ENCODE assay signal across 6 cellular contexts in the genomic region with DNA sequence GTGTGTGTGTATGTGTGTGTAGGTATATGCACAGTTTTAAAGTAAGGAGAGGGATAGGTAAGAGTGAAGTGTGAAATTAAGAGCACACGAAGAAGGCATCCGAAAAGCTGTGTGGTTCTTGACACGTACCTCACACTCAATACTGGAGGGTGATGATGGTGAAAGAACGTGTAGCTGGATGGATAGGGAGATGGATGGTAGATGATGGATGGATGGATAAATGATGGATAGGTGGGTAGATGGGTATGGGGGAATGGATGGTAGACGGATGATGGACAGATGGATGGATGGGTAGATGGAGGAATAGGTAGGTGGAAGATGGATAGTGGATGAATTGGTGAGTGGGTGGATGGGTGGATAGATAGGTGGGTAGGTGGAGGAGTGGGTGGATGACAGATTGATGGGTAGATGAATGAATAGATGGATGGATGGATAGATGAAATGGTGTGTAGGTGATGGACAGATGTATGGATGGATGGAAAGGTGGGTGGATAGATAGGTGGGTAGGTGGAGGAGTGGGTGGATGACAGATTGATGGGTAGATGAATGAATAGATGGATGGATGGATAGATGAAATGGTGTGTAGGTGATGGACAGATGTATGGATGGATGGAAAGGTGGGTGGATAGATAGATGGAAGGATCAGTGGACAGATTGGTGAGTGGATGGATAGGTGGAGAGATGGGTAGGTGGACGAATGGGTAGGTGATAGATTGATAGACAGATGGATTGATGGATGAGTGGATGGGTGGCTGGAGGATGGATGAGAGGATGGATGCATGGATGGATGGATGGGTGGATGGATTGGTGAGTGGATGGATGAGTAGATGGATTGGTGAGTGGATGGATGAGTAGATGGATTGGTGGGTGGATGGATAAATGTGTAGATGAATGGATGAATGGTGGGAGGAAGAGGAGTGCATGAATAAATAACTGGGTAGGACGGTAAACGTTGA.
DNase-seq lines count a peak whose midpoint lies in the region; ATAC-seq, FAIRE-seq and TF ChIP-seq lines count a peak whose summit lies in the region.
"Not testable (repeated sequence)": the region's sequence is repeated elsewhere in the genome, so short reads cannot be mapped to it uniquely, and the experiment has no call there.

No MANE protein-coding gene starts in this region.

- H3K27me3 Mint-ChIP-seq in natural killer cell treated with Interleukin-12 subunit alpha and Interleukin-12 subunit beta and Interleukin-15 and Interleukin-18, amount 100 ng/mL, for 72 hours = not testable (repeated sequence)

- not testable (repeated sequence) for H2BK20ac ChIP-seq in H1 (ENCODE audit: low read length)

- TF ChIP-seq EP300 in K562 (IDR thresholded peaks at IDR 0.05; ENCODE audit: low read length); H1 (IDR thresholded peaks at IDR 0.05; ENCODE audit: borderline replicate concordance in 1 of 2, low read depth in 2 of 2, low read length in 2 of 2); HepG2 (IDR thresholded peaks at IDR 0.05; ENCODE audit: low read depth in 2 of 2, low read length in 2 of 2); HepG2 (CRISPR knock-in tag; IDR thresholded peaks at IDR 0.05; ENCODE audit: borderline replicate concordance): not testable (repeated sequence)

- H3K9me3 Mint-ChIP-seq in natural killer cell treated with Interleukin-12 subunit alpha and Interleukin-12 subunit beta and Interleukin-15 and Interleukin-18, amount 100 ng/mL, for 72 hours = not testable (repeated sequence)

- H3K14ac ChIP-seq in H1 (ENCODE audit: insufficient read length) = not testable (repeated sequence)

- not testable (repeated sequence) for H3K9me3 ChIP-seq in BLaER1 treated with 17β-estradiol and CSF1 and Interleukin-3, amounts not matched to agents 10 nM and 100 nM (replicated peaks in 1 of 11); K562 (replicated peaks; ENCODE audit: control insufficient read depth, insufficient read depth, low read depth, low read length); H1 (ENCODE audit: insufficient read depth in 2 of 2, low read depth in 1 of 2, low read length in 1 of 2); HepG2 (ENCODE audit: low read length); osteoblast (ENCODE audit: low read depth, low read length)

- in situ Hi-C loops in K562 (cut with MboI); HepG2 (cut with HindIII; ENCODE audit: extremely low pct_ligation_motif_present, low pct_unique_long_range_greater_than_20kb): not testable (repeated sequence)

- H3K4me1 ChIP-seq in BLaER1 treated with 17β-estradiol and CSF1 and Interleukin-3, amounts not matched to agents 10 nM and 100 nM = peaks cover 27 to 69% (median 60%) of the 10 kb centered on the region in 10 experiments
- not testable (repeated sequence) for H3K4me1 ChIP-seq in K562 (replicated peaks in 1 of 2; ENCODE audit: control insufficient read depth in 2 of 2, insufficient read depth in 2 of 2, low read length in 2 of 2); H1 (replicated peaks in 1 of 4; ENCODE audit: control insufficient read depth in 3 of 4, insufficient read depth in 4 of 4, low read length in 3 of 4); osteoblast (ENCODE audit: insufficient read depth, low read length)
- peaks cover 22% of the 10 kb centered on the region for H3K4me1 ChIP-seq in HepG2 (ENCODE audit: insufficient read depth, low read length)

- H3K18ac ChIP-seq in H1 (ENCODE audit: extremely low read depth, low read length) = not testable (repeated sequence)

- H2BK12ac ChIP-seq in H1 (ENCODE audit: low read depth, low read length) = not testable (repeated sequence)

- ATAC-seq in K562, HepG2: not testable (repeated sequence)
- ATAC-seq in natural killer cell treated with Interleukin-12 subunit alpha and Interleukin-12 subunit beta and Interleukin-15 and Interleukin-18, amount 100 ng/mL, for 72 hours = peak in 1 of 2 donors; percentile 15

- H3K4me3 ChIP-seq in BLaER1 treated with 17β-estradiol and CSF1 and Interleukin-3, amounts not matched to agents 10 nM and 100 nM; K562; H1 (ENCODE audit: extremely low read depth in 1 of 4, insufficient read depth in 2 of 4, low read depth in 3 of 4, low read length in 4 of 4); HepG2 (replicated peaks in 1 of 3; ENCODE audit: insufficient read depth in 1 of 3, low read depth in 2 of 3, low read length in 3 of 3); osteoblast (ENCODE audit: insufficient read depth, low read length): not testable (repeated sequence)

- not testable (repeated sequence) for TF ChIP-seq RAD21 in K562 (CRISPR knock-in tag; conservative IDR thresholded peaks at IDR 0.05 in 1 of 2, IDR thresholded peaks at IDR 0.05 in 1 of 2); H1 (IDR thresholded peaks at IDR 0.05 in 1 of 2, conservative IDR thresholded peaks at IDR 0.05 in 1 of 2; ENCODE audit: low read depth in 2 of 2, low read length in 2 of 2); HepG2 (CRISPR knock-in tag; IDR thresholded peaks at IDR 0.05)

- not testable (repeated sequence) for H3K79me2 ChIP-seq in K562 (ENCODE audit: control insufficient read depth, insufficient read depth, low read length); H1 (ENCODE audit: control insufficient read depth in 1 of 2, insufficient read depth in 2 of 2, low read length in 2 of 2); HepG2 (ENCODE audit: insufficient read depth, low read length); osteoblast (ENCODE audit: insufficient read depth, low read length)

- not testable (repeated sequence) for H3K23me2 ChIP-seq in H1 (ENCODE audit: low read depth, low read length)

- H3K36me3 Mint-ChIP-seq in natural killer cell treated with Interleukin-12 subunit alpha and Interleukin-12 subunit beta and Interleukin-15 and Interleukin-18, amount 100 ng/mL, for 72 hours = not testable (repeated sequence)

- not testable (repeated sequence) for H3K4ac ChIP-seq in H1 (replicated peaks; ENCODE audit: insufficient read length, low read depth, low read length)

- not testable (repeated sequence) for TF ChIP-seq POLR2A in K562 (conservative IDR thresholded peaks at IDR 0.05); H1 (IDR thresholded peaks at IDR 0.05; ENCODE audit: control extremely low read depth in 1 of 2, low read depth in 2 of 2, low read length in 2 of 2); HepG2 (IDR thresholded peaks at IDR 0.05; ENCODE audit: insufficient read depth in 1 of 2, low read depth in 2 of 2, low read length in 2 of 2)

- not testable (repeated sequence) for H3K23ac ChIP-seq in H1 (ENCODE audit: insufficient read length)

- not testable (repeated sequence) for H3K79me1 ChIP-seq in H1 (ENCODE audit: low read depth, low read length)

- not testable (repeated sequence) for H3K27ac Mint-ChIP-seq in natural killer cell treated with Interleukin-12 subunit alpha and Interleukin-12 subunit beta and Interleukin-15 and Interleukin-18, amount 100 ng/mL, for 72 hours

- peak overlapping the region in 7 of 11 experiments; percentile 30 to 98 (median 94); a peak in 5 of 22 replicates for H3K4me2 ChIP-seq in BLaER1 treated with 17β-estradiol and CSF1 and Interleukin-3, amounts not matched to agents 10 nM and 100 nM
- not testable (repeated sequence) for H3K4me2 ChIP-seq in K562 (ENCODE audit: insufficient read depth, low read length); H1 (ENCODE audit: insufficient read depth in 1 of 2, low read depth in 2 of 2, low read length in 2 of 2); HepG2 (ENCODE audit: low read depth, low read length); osteoblast (ENCODE audit: insufficient read depth, low read length)

- H4K5ac ChIP-seq in H1 (ENCODE audit: insufficient read length, low read depth, low read length) = not testable (repeated sequence)

- H3K9ac ChIP-seq in BLaER1 treated with 17β-estradiol and CSF1 and Interleukin-3, amounts not matched to agents 10 nM and 100 nM; K562 (ENCODE audit: insufficient read depth in 1 of 2, low read depth in 2 of 2, low read length in 2 of 2); H1 (replicated peaks in 1 of 4; ENCODE audit: extremely low read depth in 1 of 4, low read depth in 3 of 4, low read length in 3 of 4); HepG2 (ENCODE audit: insufficient read depth, low read depth, low read length): not testable (repeated sequence)

- H2BK15ac ChIP-seq in H1 (ENCODE audit: low read length) = not testable (repeated sequence)

- H3K9me1 ChIP-seq in K562 (ENCODE audit: control insufficient read depth, insufficient read depth, low read length) = not testable (repeated sequence)

- H3K56ac ChIP-seq in H1 (replicated peaks; ENCODE audit: insufficient read length, low read depth, low read length) = peak overlapping the region; percentile 90

- not testable (repeated sequence) for H4K8ac ChIP-seq in H1 (ENCODE audit: extremely low read depth, insufficient read depth, low read length)

- H2BK120ac ChIP-seq in H1 (replicated peaks; ENCODE audit: low read depth, low read length) = not testable (repeated sequence)

- H2AK5ac ChIP-seq in H1 (ENCODE audit: low read depth, low read length) = not testable (repeated sequence)

- H3K27ac ChIP-seq in BLaER1 treated with 17β-estradiol and CSF1 and Interleukin-3, amounts not matched to agents 10 nM and 100 nM; K562 (ENCODE audit: extremely low read depth, low read depth, low read length); H1 (ENCODE audit: low read depth, low read length); HepG2 (ENCODE audit: extremely low read length, insufficient read depth, low read length); osteoblast (ENCODE audit: low read depth, low read length): not testable (repeated sequence)

- FAIRE-seq in K562 (lab: Jason Lieb, UNC) (peak; percentile 29), HepG2 (lab: Jason Lieb, UNC) (peak; percentile 48)
- not testable (repeated sequence) for FAIRE-seq in H1 (lab: Jason Lieb, UNC)

- not testable (repeated sequence) for H2BK5ac ChIP-seq in H1 (ENCODE audit: low read depth, low read length)

- not testable (repeated sequence) for BruUV-seq in K562 (replicated peaks; lab: Mats Ljungman, UMichigan); HepG2 (replicated peaks; lab: Mats Ljungman, UMichigan)

- POLR2A ChIA-PET in K562 (lab: Yijun Ruan, JAX); H1 (lab: Charles Lee; ENCODE audit: partially characterized antibody); HepG2 (lab: Yijun Ruan, JAX): not testable (repeated sequence)

- not testable (repeated sequence) for H4K91ac ChIP-seq in H1 (replicated peaks; ENCODE audit: insufficient read length, low read length)

- peaks cover 0 to 24% (median 0%) of the 10 kb centered on the region in 11 experiments; a peak in 4 of 22 replicates for H4K20me1 ChIP-seq in BLaER1 treated with 17β-estradiol and CSF1 and Interleukin-3, amounts not matched to agents 10 nM and 100 nM
- not testable (repeated sequence) for H4K20me1 ChIP-seq in K562 (replicated peaks; ENCODE audit: control insufficient read depth, insufficient read depth, low read length); H1 (replicated peaks in 1 of 2; ENCODE audit: control insufficient read depth in 1 of 2, insufficient read depth in 2 of 2, low read length in 2 of 2); HepG2 (ENCODE audit: insufficient read depth, low read length); osteoblast (ENCODE audit: insufficient read depth, low read length)

- peaks cover 5 to 19% of the 10 kb centered on the region in 2 donors for H3K4me1 Mint-ChIP-seq in natural killer cell treated with Interleukin-12 subunit alpha and Interleukin-12 subunit beta and Interleukin-15 and Interleukin-18, amount 100 ng/mL, for 72 hours (ENCODE audit: low read depth in 2 of 2)

- not testable (repeated sequence) for TF ChIP-seq CTCF in K562 (IDR thresholded peaks at IDR 0.05 in 2 of 3, conservative IDR thresholded peaks at IDR 0.05 in 1 of 3; ENCODE audit: insufficient read depth in 2 of 3, low read depth in 1 of 3, low read length in 3 of 3); H1 (IDR thresholded peaks at IDR 0.05; ENCODE audit: control extremely low read depth in 1 of 3, insufficient read depth in 1 of 3, low read depth in 1 of 3, low read length in 3 of 3); HepG2 (CRISPR knock-in tag; IDR thresholded peaks at IDR 0.05); osteoblast (IDR thresholded peaks at IDR 0.05; ENCODE audit: extremely low read depth, low read depth, low read length)

- intact Hi-C loops in K562 (cut with micrococcal nuclease); HepG2 (cut with micrococcal nuclease; ENCODE audit: unreplicated experiment): not testable (repeated sequence)

- not testable (repeated sequence) for DNase-seq in K562 (ENCODE audit: extremely low read depth in 1 of 4, low spot score in 3 of 4); H1 (ENCODE audit: low read depth in 1 of 2, low spot score in 2 of 2); HepG2 (ENCODE audit: low spot score)
- DNase-seq in natural killer cell treated with Interleukin-12 subunit alpha and Interleukin-12 subunit beta and Interleukin-15 and Interleukin-18, amount 100 ng/mL, for 72 hours (ENCODE audit: low spot score) = peak; percentile 3
- DNase-seq in osteoblast (ENCODE audit: insufficient read length, low spot score, missing footprints) = peak; percentile 76

- 0% methylated on average over 8 of the region's 8 CpGs for WGBS in K562 (ENCODE audit: insufficient coverage, low coverage, missing lambda C conversion rate)
- WGBS in H1 (ENCODE audit: extremely low coverage in 1 of 2, insufficient coverage in 1 of 2, insufficient read length in 1 of 2, insufficient replicate concordance in 2 of 2, low coverage in 1 of 2, low lambda C conversion rate in 2 of 2, missing lambda C conversion rate in 1 of 2), 2 experiments = 79 to 100% methylated on average over 5 to 8 of the region's 8 CpGs
- 24% methylated on average over 8 of the region's 8 CpGs for WGBS in HepG2 (ENCODE audit: low lambda C conversion rate)

- CTCF ChIA-PET in K562 (lab: Yijun Ruan, JAX; ENCODE audit: low intra/inter-chr PET ratio); HepG2 (lab: Yijun Ruan, JAX; ENCODE audit: low intra/inter-chr PET ratio, low total read pairs): not testable (repeated sequence)
- CTCF ChIA-PET in H1 (lab: Charles Lee; ENCODE audit: partially characterized antibody) = interaction anchor here (1.7 to 2.1 kb wide), 2 partner anchors 50 to 66 kb away, joined by 3 to 7 read pairs; no protein-coding TSS in a partner anchor

- H3K36me3 ChIP-seq in BLaER1 treated with 17β-estradiol and CSF1 and Interleukin-3, amounts not matched to agents 10 nM and 100 nM; K562 (ENCODE audit: control insufficient read depth, insufficient read depth, low read length); H1 (ENCODE audit: control insufficient read depth in 2 of 4, insufficient read depth in 4 of 4, low read length in 3 of 4); HepG2 (replicated peaks in 1 of 2; ENCODE audit: control insufficient read depth in 1 of 2, insufficient read depth in 2 of 2, low read length in 2 of 2); osteoblast (ENCODE audit: insufficient read depth, low read length): not testable (repeated sequence)

- not testable (repeated sequence) for H3K27me3 ChIP-seq in BLaER1 treated with 17β-estradiol and CSF1 and Interleukin-3, amounts not matched to agents 10 nM and 100 nM; H1 (replicated peaks in 1 of 4; ENCODE audit: control insufficient read depth in 3 of 4, extremely low read depth in 1 of 4, insufficient read depth in 3 of 4, low read length in 3 of 4); HepG2 (ENCODE audit: control insufficient read depth in 1 of 2, insufficient read depth in 2 of 2, low read length in 2 of 2); osteoblast (ENCODE audit: insufficient read depth, low read length)
- peaks cover 0 to 19% of the 10 kb centered on the region in 2 experiments; a peak in 2 of 5 replicates for H3K27me3 ChIP-seq in K562 (ENCODE audit: control insufficient read depth in 2 of 2, insufficient read depth in 2 of 2, low read length in 2 of 2)

- H2AFZ ChIP-seq in K562 (ENCODE audit: low read depth, low read length); H1 (ENCODE audit: low read length); HepG2 (ENCODE audit: low read length); osteoblast (ENCODE audit: low read length): not testable (repeated sequence)

- not testable (repeated sequence) for H3K4me3 Mint-ChIP-seq in natural killer cell treated with Interleukin-12 subunit alpha and Interleukin-12 subunit beta and Interleukin-15 and Interleukin-18, amount 100 ng/mL, for 72 hours
